16 cellular contexts compared by ENCODE assay signal in genomic region chr1:177282976-177283375, GRCh38.
A peak's percentile ranks its signal among the peaks of the same experiment; 100 is the strongest.
DNase-seq lines count a peak whose midpoint lies in the region; ATAC-seq, FAIRE-seq and TF ChIP-seq lines count a peak whose summit lies in the region.
"Had no signal": no experiment of that assay in that cellular context is flagged by ENCODE, and none has a peak within 500 bp of the region (broad histone marks: within the 10 kb centered on the region; RNA-seq: fewer than 3 reads in every experiment).

No MANE protein-coding gene starts in this region.

- H3K27ac ChIP-seq in angular gyrus (ENCODE audit: low read depth, low read length) (peak overlapping the region; percentile 11), foreskin keratinocyte (no peak overlapping the region), substantia nigra (ENCODE audit: low read depth, low read length, poor library complexity, severe bottlenecking) (peak overlapping the region; percentile 46)
- H3K27ac ChIP-seq: A549 had no signal

- no peaks in the 10 kb centered on the region for H3K27me3 ChIP-seq in foreskin keratinocyte

- peaks cover 45% of the 10 kb centered on the region for H3K4me1 ChIP-seq in foreskin keratinocyte
- H3K4me1 ChIP-seq: A549 had no signal

- FAIRE-seq in D721Med (lab: Jason Lieb, UNC): no peak
- FAIRE-seq: A549, GM19239, H1 had no signal

- peak; percentile 73 for ATAC-seq in foreskin keratinocyte
- ATAC-seq: A549, SK-N-SH treated with all-trans-retinoic acid at 6 μM for 48 hours had no signal

- DNase-seq in HT1080 (ENCODE audit: low read depth) (peak; percentile 83), foreskin keratinocyte (peak; percentile 92 to 97), substantia nigra (lab: John Stamatoyannopoulos, UW) (no peak), NCI-H1105 (lab: John Stamatoyannopoulos, UW) (no peak), D721Med (ENCODE audit: insufficient read length, low spot score) (no peak), T-helper 1 cell (no peak)
- DNase-seq: EL, GF-D8, NCI-H1417 treated with DMSO at 0.1 percent for 48 hours, NCI-H187, NCI-H510A had no signal

- peak; percentile 22 for TF ChIP-seq CTCF in foreskin keratinocyte (conservative IDR thresholded peaks at IDR 0.05)
- no peak for TF ChIP-seq CTCF in D721Med (IDR thresholded peaks at IDR 0.05; ENCODE audit: insufficient read depth, missing control alignments)

Comparison
In these comparisons a context has a peak if more than half of its experiments do, and no peak if none do; other contexts are left out.
1. DNase-seq: peak in HT1080 (single experiment) and foreskin keratinocyte (2 of 2); none in substantia nigra (0 of 49), NCI-H1105 (single experiment), D721Med (single experiment) and T-helper 1 cell (0 of 5).